Comparison of ENCODE assay signal across 21 cellular contexts in genomic region chr2:1864301-1864980, GRCh38.
DNase-seq lines count a peak whose midpoint lies in the region; ATAC-seq and TF ChIP-seq lines count a peak whose summit lies in the region.
"Had no signal": no experiment of that assay in that cellular context is flagged by ENCODE, and none has a peak within 500 bp of the region (broad histone marks: within the 10 kb centered on the region; RNA-seq: fewer than 3 reads in every experiment).

No MANE protein-coding gene starts in this region.

- peak overlapping the region; percentile 38 for H3K23ac ChIP-seq in neuronal stem cell (ENCODE audit: low read depth, low read length, poor library complexity)

- no peak overlapping the region for H4K8ac ChIP-seq in neuronal stem cell (ENCODE audit: low read depth, low read length)

- peak; percentile 92 for DNase-seq in DMS79 treated with DMSO at 0.1 percent for 48 hours (lab: John Stamatoyannopoulos, UW)
- no peak for DNase-seq in GM23338 (ENCODE audit: low spot score)
- no peak for DNase-seq in neuronal stem cell (ENCODE audit: low spot score)
- no peak for DNase-seq in globus pallidus (ENCODE audit: low spot score)
- DNase-seq: activated CD4-positive, alpha-beta T cell treated with anti-CD3 and anti-CD28 coated beads, Interleukin-2, amount 10 ng/mL, durations not matched to agents 24 days and 14 days; activated gamma-delta T cell treated with Interleukin-2 at 50 U/mL for 16 hours; activated T-cell treated with anti-CD3 and anti-CD28 coated beads, Interleukin-2, amount 50 U/mL, for 24 hours; COR-L47; left ventricle myocardium inferior; naive thymus-derived CD4-positive, alpha-beta T cell; NCI-H1105; NCI-H2029; occipital lobe; PC-3; stimulated activated CD8-positive, alpha-beta memory T cell treated with anti-CD3 and anti-CD28 coated beads, Interleukin-4, amount 100 ng/mL, for 48 hours had no signal

- no peak overlapping the region for H3K4me2 ChIP-seq in GM23338
- no peak overlapping the region for H3K4me2 ChIP-seq in neuronal stem cell (ENCODE audit: insufficient read depth, low read length, poor library complexity, severe bottlenecking)

- no peak overlapping the region for H2BK120ac ChIP-seq in neuronal stem cell (ENCODE audit: low read depth, low read length)

- no peak overlapping the region for H2BK12ac ChIP-seq in neuronal stem cell (ENCODE audit: low read length)

- H2BK5ac ChIP-seq in neuronal stem cell (ENCODE audit: low read length) = no peak overlapping the region

- no peak overlapping the region for H3K27ac Mint-ChIP-seq in GM23338
- H3K27ac Mint-ChIP-seq: activated CD4-positive, alpha-beta T cell treated with anti-CD3 and anti-CD28 coated beads, Interleukin-2, amount 10 ng/mL, durations not matched to agents 24 days and 14 days; activated T-cell treated with anti-CD3 and anti-CD28 coated beads, Interleukin-2, amount 50 U/mL, for 24 hours; naive thymus-derived CD4-positive, alpha-beta T cell; T-helper 2 cell treated with Interferon-gamma antibody and Interleukin-4, amounts not matched to agents 5 μg/mL and 100 μg/mL, for 36 hours; type B pancreatic cell had no signal

- no peak overlapping the region for H3K27ac ChIP-seq in GM23338 (ENCODE audit: low read depth)
- H3K27ac ChIP-seq in angular gyrus (ENCODE audit: low read depth, low read length) = peak overlapping the region; percentile 51
- no peak overlapping the region for H3K27ac ChIP-seq in neuronal stem cell (replicated peaks; ENCODE audit: low read length)
- H3K27ac ChIP-seq: left ventricle myocardium inferior had no signal

- H3K36me3 Mint-ChIP-seq in GM23338 (ENCODE audit: low read depth) = no peaks in the 10 kb centered on the region
- H3K36me3 Mint-ChIP-seq: naive thymus-derived CD4-positive, alpha-beta T cell; type B pancreatic cell had no signal

- H4K20me1 ChIP-seq in GM23338 (replicated peaks; ENCODE audit: insufficient read depth) = no peaks in the 10 kb centered on the region

- no peak overlapping the region for H3K4me3 Mint-ChIP-seq in GM23338
- H3K4me3 Mint-ChIP-seq: activated CD4-positive, alpha-beta T cell treated with anti-CD3 and anti-CD28 coated beads, Interleukin-2, amount 10 ng/mL, durations not matched to agents 24 days and 14 days; activated T-cell treated with anti-CD3 and anti-CD28 coated beads, Interleukin-2, amount 50 U/mL, for 24 hours; central memory CD8-positive, alpha-beta T cell; naive thymus-derived CD4-positive, alpha-beta T cell; T-helper 2 cell treated with Interferon-gamma antibody and Interleukin-4, amounts not matched to agents 5 μg/mL and 100 μg/mL, for 36 hours; type B pancreatic cell had no signal

- WGBS in neuronal stem cell (ENCODE audit: extremely low coverage in 2 of 2, insufficient read length in 2 of 2, insufficient replicate concordance in 1 of 2), 2 donors = no CpG with 5 or more reads among the region's 16 CpGs

- peak overlapping the region; percentile 57 for H3K14ac ChIP-seq in neuronal stem cell (ENCODE audit: low read length)

- H3K9me3 Mint-ChIP-seq in GM23338 = no peaks in the 10 kb centered on the region
- H3K9me3 Mint-ChIP-seq: activated CD4-positive, alpha-beta T cell treated with anti-CD3 and anti-CD28 coated beads, Interleukin-2, amount 10 ng/mL, durations not matched to agents 24 days and 14 days; activated T-cell treated with anti-CD3 and anti-CD28 coated beads, Interleukin-2, amount 50 U/mL, for 24 hours; central memory CD8-positive, alpha-beta T cell; T-helper 2 cell treated with Interferon-gamma antibody and Interleukin-4, amounts not matched to agents 5 μg/mL and 100 μg/mL, for 36 hours; type B pancreatic cell had no signal

- peak overlapping the region; percentile 29 for H2AK5ac ChIP-seq in neuronal stem cell (ENCODE audit: low read depth, low read length)

- no peak overlapping the region for H3K4ac ChIP-seq in neuronal stem cell (ENCODE audit: low read length)

- no peaks in the 10 kb centered on the region for H3K79me1 ChIP-seq in neuronal stem cell (ENCODE audit: low read depth, low read length)

- no peak overlapping the region for H3K4me3 ChIP-seq in GM23338
- no peak overlapping the region for H3K4me3 ChIP-seq in neuronal stem cell (ENCODE audit: low read length in 2 of 2)
- H3K4me3 ChIP-seq: left ventricle myocardium inferior had no signal

- H3K36me3 ChIP-seq in GM23338 (ENCODE audit: insufficient read depth) (no peaks in the 10 kb centered on the region), neuronal stem cell (replicated peaks in 1 of 2; ENCODE audit: control insufficient read depth in 2 of 2, insufficient read depth in 2 of 2, low read length in 2 of 2) (no peaks in the 10 kb centered on the region)
- H3K36me3 ChIP-seq: left ventricle myocardium inferior had no signal

- no peaks in the 10 kb centered on the region; the same call in 1 of the 2 replicates for H3K4me1 ChIP-seq in GM23338 (ENCODE audit: insufficient read depth)
- peaks cover 0 to 13% of the 10 kb centered on the region in 2 donors for H3K4me1 ChIP-seq in neuronal stem cell (ENCODE audit: control insufficient read depth in 2 of 2, insufficient read depth in 1 of 2, low read depth in 1 of 2, low read length in 2 of 2)
- H3K4me1 ChIP-seq: left ventricle myocardium inferior had no signal

- H3K27me3 ChIP-seq in GM23338 (ENCODE audit: insufficient read depth) = no peaks in the 10 kb centered on the region
- H3K27me3 ChIP-seq in neuronal stem cell (ENCODE audit: control insufficient read depth in 3 of 3, insufficient read depth in 3 of 3, low read depth in 1 of 3, low read length in 3 of 3) = peaks cover 0 to 3% (median 2%) of the 10 kb centered on the region in 3 experiments

- peaks cover 28% of the 10 kb centered on the region for H3K27me3 Mint-ChIP-seq in GM23338 (ENCODE audit: insufficient read depth, low read depth, poor library complexity)

- peak; percentile 6; the same call in 1 of the 3 replicates for ATAC-seq in GM23338
- ATAC-seq in HG03378 (IDR thresholded peaks at IDR 0.05; ENCODE audit: unreplicated experiment) = no peak
- no peak for ATAC-seq in GM18861 (IDR thresholded peaks at IDR 0.05; ENCODE audit: unreplicated experiment)
- ATAC-seq: naive thymus-derived CD4-positive, alpha-beta T cell; PC-3 had no signal

- H3K9me3 ChIP-seq in neuronal stem cell (replicated peaks in 1 of 2; ENCODE audit: control insufficient read depth in 2 of 2, insufficient read depth in 1 of 2, low read depth in 1 of 2, low read length in 2 of 2) = no peaks in the 10 kb centered on the region
- H3K9me3 ChIP-seq: left ventricle myocardium inferior had no signal

- peaks cover 15% of the 10 kb centered on the region for H3K4me1 Mint-ChIP-seq in GM23338
- H3K4me1 Mint-ChIP-seq: activated CD4-positive, alpha-beta T cell treated with anti-CD3 and anti-CD28 coated beads, Interleukin-2, amount 10 ng/mL, durations not matched to agents 24 days and 14 days; central memory CD8-positive, alpha-beta T cell had no signal

- H3K18ac ChIP-seq in neuronal stem cell (ENCODE audit: low read length) = peak overlapping the region; percentile 0

- H3F3A ChIP-seq in GM23338 (replicated peaks; ENCODE audit: low read depth) = no peaks in the 10 kb centered on the region

- H3K9ac ChIP-seq in neuronal stem cell (ENCODE audit: low read depth, low read length, poor library complexity) = peak overlapping the region; percentile 18

- H3K79me2 ChIP-seq in GM23338 (replicated peaks; ENCODE audit: insufficient read depth) = no peaks in the 10 kb centered on the region

- 0 out of 2 replicates have a peak overlapping the region, but pooled peaks have one; percentile 23 for H2AFZ ChIP-seq in GM23338
- no peak overlapping the region for H2AFZ ChIP-seq in neuronal stem cell (ENCODE audit: low read length)

- H2BK15ac ChIP-seq in neuronal stem cell (ENCODE audit: low read length) = no peak overlapping the region

- H4K91ac ChIP-seq in neuronal stem cell (ENCODE audit: low read depth, low read length, poor library complexity) = no peak overlapping the region

- no peak for TF ChIP-seq CTCF in GM23338 (conservative IDR thresholded peaks at IDR 0.05; ENCODE audit: low read depth in 2 of 2)

- H3K9me2 ChIP-seq in GM23338 (ENCODE audit: insufficient read depth) = no peaks in the 10 kb centered on the region

TF ChIP-seq in GM23338, 12 proteins besides CTCF, POLR2A, EP300 and RAD21 (continues in another document):
- no peak for TF ChIP-seq ZNF331 (CRISPR knock-in tag; IDR thresholded peaks at IDR 0.05; ENCODE audit: low read depth)
- no peak for TF ChIP-seq ETS1 (IDR thresholded peaks at IDR 0.05)
- TF ChIP-seq POLR2AphosphoS5 (IDR thresholded peaks at IDR 0.05; ENCODE audit: low read depth) = no peak
- TF ChIP-seq ZNF114 (CRISPR knock-in tag; IDR thresholded peaks at IDR 0.05) = no peak
- no peak for TF ChIP-seq REST (IDR thresholded peaks at IDR 0.05; ENCODE audit: unreplicated experiment)
